ENCODE assay signal across 10 cellular contexts in genomic region chr2:145323512-145323911, GRCh38.
DNase-seq lines count a peak whose midpoint lies in the region; ATAC-seq lines count a peak whose summit lies in the region.
"Had no signal": no experiment of that assay in that cellular context is flagged by ENCODE, and none has a peak within 500 bp of the region (broad histone marks: within the 10 kb centered on the region; RNA-seq: fewer than 3 reads in every experiment).

No MANE protein-coding gene starts in this region.

- no peaks in the 10 kb centered on the region for H3K27me3 Mint-ChIP-seq in activated T-cell treated with anti-CD3 and anti-CD28 coated beads, Interleukin-2, amount 50 U/mL, for 4 hours (ENCODE audit: low read depth)
- H3K27me3 Mint-ChIP-seq: IgD-negative memory B cell; stimulated activated memory B cell treated with anti-CD40 and anti-IgM and Interleukin-4, amounts not matched to agents 10 μg/mL and 1 μg/mL and 100 μg/mL, for 72 hours had no signal

- H3K9me3 Mint-ChIP-seq in activated T-cell treated with anti-CD3 and anti-CD28 coated beads, Interleukin-2, amount 50 U/mL, for 4 hours, result no peaks in the 10 kb centered on the region
- H3K9me3 Mint-ChIP-seq: IgD-negative memory B cell; stimulated activated memory B cell treated with anti-CD40 and anti-IgM and Interleukin-4, amounts not matched to agents 10 μg/mL and 1 μg/mL and 100 μg/mL, for 72 hours had no signal

- peak; percentile 93 to 95 for ATAC-seq in activated T-cell treated with anti-CD3 and anti-CD28 coated beads, Interleukin-2, amount 50 U/mL, for 4 hours
- peak; percentile 95 for ATAC-seq in stimulated activated naive CD8-positive, alpha-beta T cell treated with anti-CD3 and anti-CD28 coated beads, Interleukin-15, Interleukin-2, amounts not matched to agents 100 U/mL and 50 U/mL, for 24 hours
- ATAC-seq in GM21447 (IDR thresholded peaks at IDR 0.05; ENCODE audit: unreplicated experiment), result no peak
- ATAC-seq: stimulated activated memory B cell treated with anti-CD40 and anti-IgM and Interleukin-4, amounts not matched to agents 10 μg/mL and 1 μg/mL and 100 μg/mL, for 72 hours had no signal

- H3K4me3 Mint-ChIP-seq in activated T-cell treated with anti-CD3 and anti-CD28 coated beads, Interleukin-2, amount 50 U/mL, for 4 hours, result no peak overlapping the region
- H3K4me3 Mint-ChIP-seq: IgD-negative memory B cell; stimulated activated memory B cell treated with anti-CD40 and anti-IgM and Interleukin-4, amounts not matched to agents 10 μg/mL and 1 μg/mL and 100 μg/mL, for 72 hours had no signal

- peaks cover 13% of the 10 kb centered on the region for H3K4me1 Mint-ChIP-seq in activated T-cell treated with anti-CD3 and anti-CD28 coated beads, Interleukin-2, amount 50 U/mL, for 4 hours (ENCODE audit: low read depth)
- H3K4me1 Mint-ChIP-seq: IgD-negative memory B cell; stimulated activated memory B cell treated with anti-CD40 and anti-IgM and Interleukin-4, amounts not matched to agents 10 μg/mL and 1 μg/mL and 100 μg/mL, for 72 hours had no signal

- no peak for DNase-seq in activated T-cell treated with anti-CD3 and anti-CD28 coated beads, Interleukin-2, amount 50 U/mL, for 4 hours
- DNase-seq in activated T-cell treated with anti-CD3 and anti-CD28 coated beads for 4 hours (no peak), RKO (ENCODE audit: low spot score) (peak; percentile 18), dermis blood vessel endothelial cell (peak; percentile 32), germinal center (ENCODE audit: low spot score) (no peak), NCI-H187 treated with DMSO at 0.1 percent for 48 hours (lab: John Stamatoyannopoulos, UW) (no peak)
- no peak for DNase-seq in stimulated activated naive CD8-positive, alpha-beta T cell treated with anti-CD3 and anti-CD28 coated beads, Interleukin-15, Interleukin-2, amounts not matched to agents 100 U/mL and 50 U/mL, for 24 hours

- H3K36me3 Mint-ChIP-seq in activated T-cell treated with anti-CD3 and anti-CD28 coated beads, Interleukin-2, amount 50 U/mL, for 4 hours (ENCODE audit: insufficient read depth), result no peaks in the 10 kb centered on the region
- H3K36me3 Mint-ChIP-seq: IgD-negative memory B cell; stimulated activated memory B cell treated with anti-CD40 and anti-IgM and Interleukin-4, amounts not matched to agents 10 μg/mL and 1 μg/mL and 100 μg/mL, for 72 hours had no signal

Comparison
In these comparisons a context has a peak if more than half of its experiments do, and no peak if none do; other contexts are left out.
1. DNase-seq: peak in RKO (single experiment) and dermis blood vessel endothelial cell (single experiment); none in activated T-cell treated with anti-CD3 and anti-CD28 coated beads, Interleukin-2, amount 50 U/mL, for 4 hours (single experiment), activated T-cell treated with anti-CD3 and anti-CD28 coated beads for 4 hours (single experiment), stimulated activated naive CD8-positive, alpha-beta T cell treated with anti-CD3 and anti-CD28 coated beads, Interleukin-15, Interleukin-2, amounts not matched to agents 100 U/mL and 50 U/mL, for 24 hours (single experiment), germinal center (single experiment) and NCI-H187 treated with DMSO at 0.1 percent for 48 hours (single experiment).